ENCODE assay signal across 28 cellular contexts in genomic region chr10:92929896-92930295, GRCh38.
"Had no signal": no experiment of that assay in that cellular context is flagged by ENCODE, and none has a peak within 500 bp of the region (broad histone marks: within the 10 kb centered on the region; RNA-seq: fewer than 3 reads in every experiment).

No MANE protein-coding gene starts in this region.

- DNase-seq: colonic mucosa; cortex of kidney; dermis blood vessel endothelial cell; dorsolateral prefrontal cortex; effector CD4-positive, alpha-beta T cell; effector CD8-positive, alpha-beta T cell; effector memory CD4-positive, alpha-beta T cell; effector memory CD8-positive, alpha-beta T cell; endodermal cell; erythroblast; esophagus squamous epithelium; foreskin fibroblast; foreskin keratinocyte; foreskin melanocyte; gastrocnemius medialis; glutamatergic neuron; head of caudate nucleus; heart left ventricle; heart right ventricle had no signal

- ATAC-seq: effector memory CD8-positive, alpha-beta T cell; esophagus mucosa; foreskin keratinocyte; gastrocnemius medialis; gastroesophageal sphincter; heart left ventricle; heart right ventricle had no signal

- H3K27ac Mint-ChIP-seq: dendritic cell treated with granulocyte-macrophage colony-stimulating factor and Interleukin-4, amounts not matched to agents 40 ng/mL and 50 ng/mL, for 4 days; effector memory CD8-positive, alpha-beta T cell; endodermal cell had no signal

- H3K27me3 ChIP-seq: colonic mucosa, dorsolateral prefrontal cortex, esophagus muscularis mucosa, esophagus squamous epithelium, foreskin keratinocyte, gastrocnemius medialis, gastroesophageal sphincter, heart left ventricle, heart right ventricle had no signal

- H3K9me3 Mint-ChIP-seq: dendritic cell treated with granulocyte-macrophage colony-stimulating factor and Interleukin-4, amounts not matched to agents 40 ng/mL and 50 ng/mL, for 4 days; effector memory CD8-positive, alpha-beta T cell had no signal

- H3K36me3 ChIP-seq: colonic mucosa had no signal

- H3K4me3 Mint-ChIP-seq: dendritic cell treated with granulocyte-macrophage colony-stimulating factor and Interleukin-4, amounts not matched to agents 40 ng/mL and 50 ng/mL, for 4 days; effector memory CD8-positive, alpha-beta T cell; endodermal cell had no signal

- H3K4me1 Mint-ChIP-seq: endodermal cell had no signal

- H3K4me3 ChIP-seq: colonic mucosa, coronary artery, dorsolateral prefrontal cortex, esophagus muscularis mucosa, esophagus squamous epithelium, gastrocnemius medialis, gastroesophageal sphincter, heart left ventricle, heart right ventricle had no signal

- H3K9me3 ChIP-seq: colonic mucosa, esophagus muscularis mucosa, esophagus squamous epithelium, gastrocnemius medialis, gastroesophageal sphincter, heart left ventricle, heart right ventricle had no signal

- H3K27ac ChIP-seq: colonic mucosa, coronary artery, dorsolateral prefrontal cortex, epithelial cell of prostate, esophagus muscularis mucosa, esophagus squamous epithelium, foreskin keratinocyte, gastrocnemius medialis, gastroesophageal sphincter, heart left ventricle, heart right ventricle had no signal

- FAIRE-seq: colon, endometrium, frontal cortex had no signal

- H3K4me1 ChIP-seq: colonic mucosa, esophagus muscularis mucosa, esophagus squamous epithelium, foreskin keratinocyte, gastrocnemius medialis, gastroesophageal sphincter, heart left ventricle, heart right ventricle had no signal

- H3K27me3 Mint-ChIP-seq: dendritic cell treated with granulocyte-macrophage colony-stimulating factor and Interleukin-4, amounts not matched to agents 40 ng/mL and 50 ng/mL, for 4 days; effector memory CD8-positive, alpha-beta T cell had no signal
